Comparison of ENCODE assay signal across 19 cellular contexts in genomic region chr18:46062781-46063180, GRCh38.
"Had no signal": no experiment of that assay in that cellular context is flagged by ENCODE, and none has a peak within 500 bp of the region (broad histone marks: within the 10 kb centered on the region; RNA-seq: fewer than 3 reads in every experiment).

No MANE protein-coding gene starts in this region.

- H3K27ac ChIP-seq: cardiac muscle cell had no signal

- H3K36me3 ChIP-seq: cardiac muscle cell had no signal

- DNase-seq: activated CD4-positive, alpha-beta T cell treated with anti-CD3 and anti-CD28 coated beads for 36 hours; activated CD4-positive, alpha-beta T cell treated with anti-CD3 and anti-CD28 coated beads, Interleukin-2, amount 50 U/mL, for 48 hours; activated naive CD4-positive, alpha-beta T cell; activated naive CD8-positive, alpha-beta T cell treated with anti-CD3 and anti-CD28 coated beads for 36 hours; amniotic stem cell; effector memory CD8-positive, alpha-beta T cell; hypothalamus; kidney; nephron progenitor cell; occipital lobe; retina; stimulated activated naive CD4-positive, alpha-beta T cell had no signal

- ATAC-seq: activated CD4-positive, alpha-beta T cell treated with anti-CD3 and anti-CD28 coated beads for 36 hours; activated T-helper 17 cell treated with anti-CD3 and anti-CD28 coated beads, Interleukin-2, amount 50 U/mL, for 72 hours; effector memory CD8-positive, alpha-beta T cell; left lobe of liver; WTC11 had no signal

- H3K27me3 Mint-ChIP-seq: activated CD4-positive, alpha-beta T cell treated with anti-CD3 and anti-CD28 coated beads for 36 hours; activated naive CD8-positive, alpha-beta T cell treated with anti-CD3 and anti-CD28 coated beads for 36 hours; activated T-helper 17 cell treated with anti-CD3 and anti-CD28 coated beads, Interleukin-2, amount 50 U/mL, for 72 hours; dendritic cell treated with granulocyte-macrophage colony-stimulating factor and Interleukin-4, amounts not matched to agents 40 ng/mL and 50 ng/mL, for 4 days; effector memory CD8-positive, alpha-beta T cell had no signal

- H3K4me3 Mint-ChIP-seq: activated CD4-positive, alpha-beta T cell treated with anti-CD3 and anti-CD28 coated beads for 36 hours; activated naive CD8-positive, alpha-beta T cell treated with anti-CD3 and anti-CD28 coated beads for 36 hours; activated T-helper 17 cell treated with anti-CD3 and anti-CD28 coated beads, Interleukin-2, amount 50 U/mL, for 72 hours; dendritic cell treated with granulocyte-macrophage colony-stimulating factor and Interleukin-4, amounts not matched to agents 40 ng/mL and 50 ng/mL, for 4 days; effector memory CD8-positive, alpha-beta T cell; nephron progenitor cell; WTC11 had no signal

- H3K4me3 ChIP-seq: cardiac muscle cell, lung had no signal

- H3K36me3 Mint-ChIP-seq: WTC11 had no signal

- H3K4me1 Mint-ChIP-seq: nephron progenitor cell had no signal

- H3K9me3 Mint-ChIP-seq: activated naive CD8-positive, alpha-beta T cell treated with anti-CD3 and anti-CD28 coated beads for 36 hours; activated T-helper 17 cell treated with anti-CD3 and anti-CD28 coated beads, Interleukin-2, amount 50 U/mL, for 72 hours; dendritic cell treated with granulocyte-macrophage colony-stimulating factor and Interleukin-4, amounts not matched to agents 40 ng/mL and 50 ng/mL, for 4 days; effector memory CD8-positive, alpha-beta T cell had no signal

- FAIRE-seq: frontal cortex, kidney had no signal

- H3K27me3 ChIP-seq: cardiac muscle cell had no signal

- H3K27ac Mint-ChIP-seq: activated CD4-positive, alpha-beta T cell treated with anti-CD3 and anti-CD28 coated beads for 36 hours; activated naive CD8-positive, alpha-beta T cell treated with anti-CD3 and anti-CD28 coated beads for 36 hours; dendritic cell treated with granulocyte-macrophage colony-stimulating factor and Interleukin-4, amounts not matched to agents 40 ng/mL and 50 ng/mL, for 4 days; effector memory CD8-positive, alpha-beta T cell; WTC11 had no signal
